Comparison of ENCODE assay signal across 1 cellular context in the genomic region with DNA sequence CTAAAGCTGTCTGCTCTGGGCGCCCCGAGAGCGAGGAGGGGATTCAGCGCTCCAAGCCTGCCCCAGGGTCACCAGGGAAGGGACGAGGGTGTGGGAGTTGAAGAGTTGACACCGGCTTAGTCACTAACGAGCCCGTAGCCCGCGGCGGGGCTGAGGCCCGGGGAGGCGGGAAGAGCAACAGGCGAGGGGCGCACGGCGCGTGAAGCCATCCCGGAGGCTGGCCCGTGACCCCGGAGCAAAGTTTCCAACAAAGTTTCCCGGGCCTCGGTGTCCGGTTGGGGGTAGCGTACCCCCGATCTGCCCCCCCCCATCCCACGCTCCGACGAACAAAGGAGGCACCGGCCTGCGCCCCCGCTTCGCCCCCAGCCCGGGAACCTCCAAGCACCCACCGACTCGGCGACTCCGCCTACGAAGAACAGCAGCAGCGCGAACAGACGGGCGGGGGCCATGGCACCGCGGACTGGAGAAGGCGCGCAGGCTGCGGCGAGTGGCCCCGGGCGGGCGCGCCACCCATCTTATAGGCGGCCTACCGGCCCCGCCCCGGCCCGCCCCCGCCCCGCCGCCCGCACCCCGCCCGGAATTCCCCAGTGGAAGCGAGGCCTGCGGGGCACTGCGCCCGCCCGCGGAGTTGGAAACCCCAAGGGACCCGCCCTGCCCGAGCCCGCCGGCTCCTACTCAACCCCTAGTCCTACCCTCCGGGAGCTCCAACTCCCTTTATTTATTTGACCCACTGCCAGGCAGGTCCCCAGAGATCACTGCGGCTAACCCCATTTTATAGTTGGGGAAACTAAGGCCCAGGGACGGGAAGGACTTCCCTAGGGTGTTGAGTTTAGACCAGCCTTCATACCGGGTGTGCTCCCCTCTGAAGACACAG.
TF ChIP-seq lines count a peak whose summit lies in the region.

A gene with protein sequence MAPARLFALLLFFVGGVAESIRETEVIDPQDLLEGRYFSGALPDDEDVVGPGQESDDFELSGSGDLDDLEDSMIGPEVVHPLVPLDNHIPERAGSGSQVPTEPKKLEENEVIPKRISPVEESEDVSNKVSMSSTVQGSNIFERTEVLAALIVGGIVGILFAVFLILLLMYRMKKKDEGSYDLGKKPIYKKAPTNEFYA (minus strand): TSS at position 489 of the 874 bp plus-strand sequence. CDS start 40 bp downstream, at position 449.

TF ChIP-seq in K562, 482 proteins besides CTCF, POLR2A, EP300 and RAD21 (continued from another document and continues in another):
- no peak for TF ChIP-seq TRIM25 (IDR thresholded peaks at IDR 0.05; ENCODE audit: borderline replicate concordance)
- TF ChIP-seq TFAP4 (CRISPR knock-in tag; IDR thresholded peaks at IDR 0.05; ENCODE audit: borderline replicate concordance) = peak; percentile 48; the same call in 1 of the 2 replicates
- TF ChIP-seq IRF9 (tag; IDR thresholded peaks at IDR 0.05) = no peak
- peak; percentile 95 for TF ChIP-seq SUPT5H (IDR thresholded peaks at IDR 0.05)
- 0 out of 2 replicates have a peak, but pooled peaks have one; percentile 43 for TF ChIP-seq ZNF511 (CRISPR knock-in tag; IDR thresholded peaks at IDR 0.05)
- peak; percentile 75 for TF ChIP-seq MGA (IDR thresholded peaks at IDR 0.05)
- TF ChIP-seq CHAMP1 (IDR thresholded peaks at IDR 0.05) = no peak
- TF ChIP-seq ETS1 (conservative IDR thresholded peaks at IDR 0.05; ENCODE audit: control insufficient read depth, low read depth, low read length) = peak; percentile 47; the same call in 1 of the 2 replicates
- peak; percentile 93 for TF ChIP-seq POLR2AphosphoS5 (IDR thresholded peaks at IDR 0.05; ENCODE audit: control insufficient read depth, insufficient read depth, low read depth, low read length)
- TF ChIP-seq RBM22 (IDR thresholded peaks at IDR 0.05; ENCODE audit: low read depth, low read length, poor library complexity, severe bottlenecking) = peak; percentile 83
- TF ChIP-seq ZNF354B (CRISPR knock-in tag; IDR thresholded peaks at IDR 0.05) = no peak
- TF ChIP-seq, protein P1, sequence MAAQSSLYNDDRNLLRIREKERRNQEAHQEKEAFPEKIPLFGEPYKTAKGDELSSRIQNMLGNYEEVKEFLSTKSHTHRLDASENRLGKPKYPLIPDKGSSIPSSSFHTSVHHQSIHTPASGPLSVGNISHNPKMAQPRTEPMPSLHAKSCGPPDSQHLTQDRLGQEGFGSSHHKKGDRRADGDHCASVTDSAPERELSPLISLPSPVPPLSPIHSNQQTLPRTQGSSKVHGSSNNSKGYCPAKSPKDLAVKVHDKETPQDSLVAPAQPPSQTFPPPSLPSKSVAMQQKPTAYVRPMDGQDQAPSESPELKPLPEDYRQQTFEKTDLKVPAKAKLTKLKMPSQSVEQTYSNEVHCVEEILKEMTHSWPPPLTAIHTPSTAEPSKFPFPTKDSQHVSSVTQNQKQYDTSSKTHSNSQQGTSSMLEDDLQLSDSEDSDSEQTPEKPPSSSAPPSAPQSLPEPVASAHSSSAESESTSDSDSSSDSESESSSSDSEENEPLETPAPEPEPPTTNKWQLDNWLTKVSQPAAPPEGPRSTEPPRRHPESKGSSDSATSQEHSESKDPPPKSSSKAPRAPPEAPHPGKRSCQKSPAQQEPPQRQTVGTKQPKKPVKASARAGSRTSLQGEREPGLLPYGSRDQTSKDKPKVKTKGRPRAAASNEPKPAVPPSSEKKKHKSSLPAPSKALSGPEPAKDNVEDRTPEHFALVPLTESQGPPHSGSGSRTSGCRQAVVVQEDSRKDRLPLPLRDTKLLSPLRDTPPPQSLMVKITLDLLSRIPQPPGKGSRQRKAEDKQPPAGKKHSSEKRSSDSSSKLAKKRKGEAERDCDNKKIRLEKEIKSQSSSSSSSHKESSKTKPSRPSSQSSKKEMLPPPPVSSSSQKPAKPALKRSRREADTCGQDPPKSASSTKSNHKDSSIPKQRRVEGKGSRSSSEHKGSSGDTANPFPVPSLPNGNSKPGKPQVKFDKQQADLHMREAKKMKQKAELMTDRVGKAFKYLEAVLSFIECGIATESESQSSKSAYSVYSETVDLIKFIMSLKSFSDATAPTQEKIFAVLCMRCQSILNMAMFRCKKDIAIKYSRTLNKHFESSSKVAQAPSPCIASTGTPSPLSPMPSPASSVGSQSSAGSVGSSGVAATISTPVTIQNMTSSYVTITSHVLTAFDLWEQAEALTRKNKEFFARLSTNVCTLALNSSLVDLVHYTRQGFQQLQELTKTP (IDR thresholded peaks at IDR 0.05; ENCODE audit: low read depth in 1 of 2, partially characterized antibody in 2 of 2) = no peak
- no peak for TF ChIP-seq ZNF174 (CRISPR knock-in tag; IDR thresholded peaks at IDR 0.05)
- peak; percentile 96 for TF ChIP-seq POLR2G (IDR thresholded peaks at IDR 0.05; ENCODE audit: low read depth, low read length)
- peak; percentile 13; the same call in 1 of the 2 replicates for TF ChIP-seq NFE2 (IDR thresholded peaks at IDR 0.05; ENCODE audit: low read depth)
- no peak for TF ChIP-seq EWSR1 (IDR thresholded peaks at IDR 0.05; ENCODE audit: borderline replicate concordance, low read depth, partially characterized antibody)
- TF ChIP-seq ESRRA (IDR thresholded peaks at IDR 0.05; ENCODE audit: borderline replicate concordance, low read depth) = peak; percentile 11; the same call in 1 of the 2 replicates
- TF ChIP-seq PHF8 (IDR thresholded peaks at IDR 0.05; ENCODE audit: borderline replicate concordance, low read length) = peak; percentile 87; the same call in 1 of the 2 replicates
- peak; percentile 94 for TF ChIP-seq POLR2B (IDR thresholded peaks at IDR 0.05; ENCODE audit: low read depth, partially characterized antibody)
